ENCODE assay signal across 18 cellular contexts in the genomic region with DNA sequence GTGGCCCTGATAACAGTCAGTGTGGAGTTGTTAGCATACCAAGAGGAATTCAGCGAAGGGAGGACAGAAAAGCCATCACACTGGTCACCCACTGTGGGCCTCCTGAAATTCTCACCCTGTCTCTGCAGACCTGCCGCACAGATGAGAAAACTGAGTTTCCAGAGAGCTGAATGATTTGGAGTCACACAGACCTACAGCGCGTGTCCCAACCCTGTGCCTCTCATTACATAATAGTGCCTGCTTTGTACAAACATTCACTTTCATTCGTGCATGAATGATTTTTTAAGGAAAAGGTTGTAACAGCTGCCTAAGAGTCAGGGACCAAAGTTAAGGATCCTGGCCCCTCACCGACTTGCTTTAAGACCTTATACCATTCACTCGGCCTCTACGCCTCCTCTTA.
DNase-seq lines count a peak whose midpoint lies in the region; ATAC-seq and TF ChIP-seq lines count a peak whose summit lies in the region.
"Had no signal": no experiment of that assay in that cellular context is flagged by ENCODE, and none has a peak within 500 bp of the region (broad histone marks: within the 10 kb centered on the region; RNA-seq: fewer than 3 reads in every experiment).

No MANE protein-coding gene starts in this region.

- DNase-seq in EH (ENCODE audit: low read depth) (peak; percentile 34), astrocyte of the hippocampus (ENCODE audit: low read depth, low spot score) (peak; percentile 32), right lobe of liver (no peak), spleen (no peak), WTC11 (ENCODE audit: low spot score) (no peak), GF-D8 (lab: John Stamatoyannopoulos, UW) (no peak)
- DNase-seq in activated T-helper 2 cell treated with anti-CD3 and anti-CD28 coated beads, Interferon-gamma antibody, Interleukin-2, Interleukin-4, amounts not matched to agents 10 μg/mL and 5 μg/mL and 100 μg/mL, durations not matched to agents 14 hours and 24 hours and 36 hours (ENCODE audit: low spot score): no peak
- DNase-seq: activated CD4-positive, alpha-beta T cell treated with anti-CD3 and anti-CD28 coated beads, Interleukin-2, amount 50 U/mL, for 48 hours; activated T-cell treated with anti-CD3 and anti-CD28 coated beads, Interleukin-2, amount 50 U/mL, for 24 hours; caudate nucleus; CD8-positive, alpha-beta T cell; NCI-H1417 treated with DMSO at 0.1 percent for 48 hours had no signal

- H3K4me1 ChIP-seq in right lobe of liver (no peaks in the 10 kb centered on the region), spleen (no peaks in the 10 kb centered on the region)

- TF ChIP-seq POLR2A in right lobe of liver (IDR thresholded peaks at IDR 0.05): no peak
- TF ChIP-seq POLR2A in spleen (IDR thresholded peaks at IDR 0.05): no peak

- 58% methylated on average over 6 of the region's 8 CpGs for WGBS in right lobe of liver (ENCODE audit: insufficient coverage, low coverage, low lambda C conversion rate, missing lambda C conversion rate)
- 80 to 94% (median 87%) methylated on average over 8 of the region's 8 CpGs for WGBS in spleen, 5 donors

- POLR2A ChIA-PET in WTC11 (lab: Charles Lee): no interaction called here

- H3K27me3 Mint-ChIP-seq in activated T-helper 2 cell treated with anti-CD3 and anti-CD28 coated beads, Interferon-gamma antibody, Interleukin-2, Interleukin-4, amounts not matched to agents 10 μg/mL and 5 μg/mL and 100 μg/mL, durations not matched to agents 14 hours and 24 hours and 36 hours (ENCODE audit: low read depth): no peaks in the 10 kb centered on the region
- H3K27me3 Mint-ChIP-seq in WTC11 (ENCODE audit: low read depth): no peaks in the 10 kb centered on the region

- H3K36me3 Mint-ChIP-seq in activated T-helper 2 cell treated with anti-CD3 and anti-CD28 coated beads, Interferon-gamma antibody, Interleukin-2, Interleukin-4, amounts not matched to agents 10 μg/mL and 5 μg/mL and 100 μg/mL, durations not matched to agents 14 hours and 24 hours and 36 hours (ENCODE audit: low read depth): no peaks in the 10 kb centered on the region
- H3K36me3 Mint-ChIP-seq in WTC11: peaks cover 6% of the 10 kb centered on the region; the same call in 1 of the 2 replicates
- H3K36me3 Mint-ChIP-seq: activated naive CD4-positive, alpha-beta T cell treated with anti-CD3 and anti-CD28 coated beads, Interleukin-2, amount 50 U/mL, for 72 hours; CD8-positive, alpha-beta T cell; mesothelial cell of epicardium; stimulated activated effector memory CD8-positive, alpha-beta T cell treated with anti-CD3 and anti-CD28 coated beads, Interleukin-12 subunit alpha, Interleukin-12 subunit beta, amount 100 ng/mL, for 72 hours had no signal

- H3K4me3 ChIP-seq in right lobe of liver (no peak overlapping the region), spleen (no peak overlapping the region)

- H3K36me3 ChIP-seq in right lobe of liver (no peaks in the 10 kb centered on the region), spleen (no peaks in the 10 kb centered on the region)
- H3K36me3 ChIP-seq: neutrophil had no signal

- peaks cover 4% of the 10 kb centered on the region for H3K9me3 Mint-ChIP-seq in activated T-helper 2 cell treated with anti-CD3 and anti-CD28 coated beads, Interferon-gamma antibody, Interleukin-2, Interleukin-4, amounts not matched to agents 10 μg/mL and 5 μg/mL and 100 μg/mL, durations not matched to agents 14 hours and 24 hours and 36 hours
- peaks cover 32% of the 10 kb centered on the region for H3K9me3 Mint-ChIP-seq in WTC11
- H3K9me3 Mint-ChIP-seq: activated T-cell treated with anti-CD3 and anti-CD28 coated beads, Interleukin-2, amount 50 U/mL, for 24 hours; CD8-positive, alpha-beta T cell; stimulated activated effector memory CD8-positive, alpha-beta T cell treated with anti-CD3 and anti-CD28 coated beads, Interleukin-12 subunit alpha, Interleukin-12 subunit beta, amount 100 ng/mL, for 72 hours had no signal

- TF ChIP-seq CTCF in right lobe of liver (IDR thresholded peaks at IDR 0.05) (no peak), spleen (IDR thresholded peaks at IDR 0.05 in 8 of 11, conservative IDR thresholded peaks at IDR 0.05 in 3 of 11) (no peak), WTC11 (IDR thresholded peaks at IDR 0.05) (no peak)

- no peaks in the 10 kb centered on the region for H3K9me3 ChIP-seq in right lobe of liver
- H3K9me3 ChIP-seq in spleen: peaks cover 0 to 3% (median 0%) of the 10 kb centered on the region in 8 donors
- H3K9me3 ChIP-seq: neutrophil had no signal

- H3K4me3 Mint-ChIP-seq in activated T-helper 2 cell treated with anti-CD3 and anti-CD28 coated beads, Interferon-gamma antibody, Interleukin-2, Interleukin-4, amounts not matched to agents 10 μg/mL and 5 μg/mL and 100 μg/mL, durations not matched to agents 14 hours and 24 hours and 36 hours (ENCODE audit: low read depth): no peak overlapping the region
- no peak overlapping the region for H3K4me3 Mint-ChIP-seq in WTC11
- H3K4me3 Mint-ChIP-seq: activated T-cell treated with anti-CD3 and anti-CD28 coated beads, Interleukin-2, amount 50 U/mL, for 24 hours; CD8-positive, alpha-beta T cell; mesothelial cell of epicardium; stimulated activated effector memory CD8-positive, alpha-beta T cell treated with anti-CD3 and anti-CD28 coated beads, Interleukin-12 subunit alpha, Interleukin-12 subunit beta, amount 100 ng/mL, for 72 hours had no signal

- H3K27me3 ChIP-seq in right lobe of liver (no peaks in the 10 kb centered on the region), spleen (replicated peaks in 1 of 7) (no peaks in the 10 kb centered on the region)
- H3K27me3 ChIP-seq: neutrophil had no signal

- ATAC-seq in right lobe of liver (no peak), HG03432 (IDR thresholded peaks at IDR 0.05; ENCODE audit: unreplicated experiment) (no peak), WTC11 (no peak)
- ATAC-seq: activated naive CD4-positive, alpha-beta T cell treated with anti-CD3 and anti-CD28 coated beads, Interleukin-2, amount 50 U/mL, for 72 hours; CD8-positive, alpha-beta T cell; esophagus mucosa; stimulated activated effector memory CD8-positive, alpha-beta T cell treated with anti-CD3 and anti-CD28 coated beads, Interleukin-12 subunit alpha, Interleukin-12 subunit beta, amount 100 ng/mL, for 72 hours had no signal

- H3K27ac Mint-ChIP-seq in activated T-helper 2 cell treated with anti-CD3 and anti-CD28 coated beads, Interferon-gamma antibody, Interleukin-2, Interleukin-4, amounts not matched to agents 10 μg/mL and 5 μg/mL and 100 μg/mL, durations not matched to agents 14 hours and 24 hours and 36 hours: no peak overlapping the region
- no peak overlapping the region for H3K27ac Mint-ChIP-seq in WTC11
- H3K27ac Mint-ChIP-seq: activated T-cell treated with anti-CD3 and anti-CD28 coated beads, Interleukin-2, amount 50 U/mL, for 24 hours; CD8-positive, alpha-beta T cell; mesothelial cell of epicardium; stimulated activated effector memory CD8-positive, alpha-beta T cell treated with anti-CD3 and anti-CD28 coated beads, Interleukin-12 subunit alpha, Interleukin-12 subunit beta, amount 100 ng/mL, for 72 hours had no signal

- CTCF ChIA-PET in WTC11 (lab: Charles Lee): interaction anchor here (1.1 kb wide), 1 partner anchor 254 kb away, joined by 3 read pairs; no protein-coding TSS in a partner anchor

- peaks cover 4% of the 10 kb centered on the region for H3K4me1 Mint-ChIP-seq in activated T-helper 2 cell treated with anti-CD3 and anti-CD28 coated beads, Interferon-gamma antibody, Interleukin-2, Interleukin-4, amounts not matched to agents 10 μg/mL and 5 μg/mL and 100 μg/mL, durations not matched to agents 14 hours and 24 hours and 36 hours (ENCODE audit: low read depth)
- H3K4me1 Mint-ChIP-seq in WTC11: no peaks in the 10 kb centered on the region

- H3K27ac ChIP-seq in right lobe of liver (peak overlapping the region in 2 of 3 donors; percentile 30 to 43), spleen (peak overlapping the region in 7 of 8 donors; percentile 31 to 63 (median 55))
- H3K27ac ChIP-seq: neutrophil had no signal

- intact Hi-C loops in right lobe of liver (cut with DNase I): no loop called here
- intact Hi-C loops in spleen (cut with DNase I; ENCODE audit: low total_unique reads): no loop called here
- intact Hi-C loops in activated T-helper 2 cell treated with anti-CD3 and anti-CD28 coated beads, Interferon-gamma antibody, Interleukin-2, Interleukin-4, amounts not matched to agents 10 μg/mL and 5 μg/mL and 100 μg/mL, durations not matched to agents 14 hours and 24 hours and 36 hours (cut with micrococcal nuclease): no loop called here

TF ChIP-seq in WTC11, 78 proteins besides CTCF, POLR2A, EP300 and RAD21:
- TF ChIP-seq RORB (CRISPR knock-in tag; IDR thresholded peaks at IDR 0.05): no peak
- TF ChIP-seq, protein P1, sequence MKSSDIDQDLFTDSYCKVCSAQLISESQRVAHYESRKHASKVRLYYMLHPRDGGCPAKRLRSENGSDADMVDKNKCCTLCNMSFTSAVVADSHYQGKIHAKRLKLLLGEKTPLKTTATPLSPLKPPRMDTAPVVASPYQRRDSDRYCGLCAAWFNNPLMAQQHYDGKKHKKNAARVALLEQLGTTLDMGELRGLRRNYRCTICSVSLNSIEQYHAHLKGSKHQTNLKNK (CRISPR knock-in tag; IDR thresholded peaks at IDR 0.05): no peak

Comparison
In these comparisons a context has a peak if more than half of its experiments do, and no peak if none do; other contexts are left out.
1. DNase-seq: peak in EH (single experiment) and astrocyte of the hippocampus (single experiment); none in right lobe of liver (0 of 3), spleen (single experiment), activated T-helper 2 cell treated with anti-CD3 and anti-CD28 coated beads, Interferon-gamma antibody, Interleukin-2, Interleukin-4, amounts not matched to agents 10 μg/mL and 5 μg/mL and 100 μg/mL, durations not matched to agents 14 hours and 24 hours and 36 hours (single experiment), WTC11 (single experiment) and GF-D8 (single experiment).